10 cellular contexts compared by ENCODE assay signal in genomic region chr12:88946377-88946997, GRCh38.
A peak's percentile ranks its signal among the peaks of the same experiment; 100 is the strongest.
DNase-seq lines count a peak whose midpoint lies in the region; ATAC-seq and TF ChIP-seq lines count a peak whose summit lies in the region.
"Had no signal": no experiment of that assay in that cellular context is flagged by ENCODE, and none has a peak within 500 bp of the region (broad histone marks: within the 10 kb centered on the region; RNA-seq: fewer than 3 reads in every experiment).

No MANE protein-coding gene starts in this region.

- no peaks in the 10 kb centered on the region for H3K36me3 ChIP-seq in upper lobe of right lung
- H3K36me3 ChIP-seq: SJSA1, thoracic aorta had no signal

- TF ChIP-seq CTCF in upper lobe of right lung (IDR thresholded peaks at IDR 0.05), result peak; percentile 16

- ATAC-seq in upper lobe of right lung, result peak; percentile 67
- ATAC-seq in HG02970 (IDR thresholded peaks at IDR 0.05; ENCODE audit: low FRiP score, unreplicated experiment), result no peak

- H3K27me3 ChIP-seq in upper lobe of right lung, result no peaks in the 10 kb centered on the region
- H3K27me3 ChIP-seq: SJSA1 had no signal

- no peaks in the 10 kb centered on the region for H3K9me3 ChIP-seq in upper lobe of right lung
- H3K9me3 ChIP-seq: SJSA1, thoracic aorta had no signal

- H3K4me3 ChIP-seq in upper lobe of right lung, result no peak overlapping the region
- H3K4me3 ChIP-seq: SJSA1, thoracic aorta had no signal

- intact Hi-C loops in upper lobe of right lung (cut with DNase I), result no loop called here

- H3K27ac ChIP-seq in upper lobe of right lung, result peak overlapping the region; percentile 18
- H3K27ac ChIP-seq: SJSA1, thoracic aorta had no signal

- DNase-seq in SIG-M5 treated with dmso at 0.1 percent for 504 hours (lab: John Stamatoyannopoulos, UW; ENCODE audit: unreplicated experiment) (peak; percentile 48), SIG-M5 (lab: John Stamatoyannopoulos, UW) (no peak), NCI-H187 treated with DMSO at 0.1 percent for 48 hours (lab: John Stamatoyannopoulos, UW) (peak; percentile 50), fibroblast of the conjunctiva (ENCODE audit: low read depth) (peak; percentile 30), upper lobe of right lung (no peak), GF-D8 (lab: John Stamatoyannopoulos, UW) (no peak), epidermal melanocyte (ENCODE audit: insufficient read length, low spot score) (no peak)

- H3K4me1 ChIP-seq in upper lobe of right lung, result peaks cover 4% of the 10 kb centered on the region

Comparison
In these comparisons a context has a peak if more than half of its experiments do, and no peak if none do; other contexts are left out.
1. DNase-seq: peak in SIG-M5 treated with dmso at 0.1 percent for 504 hours (single experiment), NCI-H187 treated with DMSO at 0.1 percent for 48 hours (single experiment) and fibroblast of the conjunctiva (single experiment); none in SIG-M5 (single experiment), upper lobe of right lung (single experiment), GF-D8 (single experiment) and epidermal melanocyte (single experiment).